8 cellular contexts compared by ENCODE assay signal in genomic region chr20:20837574-20838021, GRCh38.
DNase-seq lines count a peak whose midpoint lies in the region; ATAC-seq and TF ChIP-seq lines count a peak whose summit lies in the region.

No MANE protein-coding gene starts in this region.

- in situ Hi-C loops in transverse colon (cut with MboI; ENCODE audit: low pct_ligation_motif_present in 1 of 4, low pct_unique_long_range_greater_than_20kb in 1 of 4, low sequenced_read_pairs in 3 of 4), result loop anchor here in 1 of 4 donors (25.0 kb wide), 1 partner anchor 750 kb away; no protein-coding TSS in a partner anchor

- H3K27me3 ChIP-seq in A673 (replicated peaks; ENCODE audit: insufficient read depth, low read depth, low read length, poor library complexity) (no peaks in the 10 kb centered on the region), transverse colon (peaks cover 26% of the 10 kb centered on the region)

- 23 to 37% methylated on average over 13 to 19 of the region's 19 CpGs for WGBS in transverse colon (ENCODE audit: low coverage in 1 of 2), 2 donors

- no peak overlapping the region for H3K4me3 ChIP-seq in A673 (ENCODE audit: low read depth, low read length, poor library complexity, severe bottlenecking)
- no peak overlapping the region for H3K4me3 ChIP-seq in mucosa of descending colon
- H3K4me3 ChIP-seq in transverse colon, result peak overlapping the region in 1 of 4 donors; percentile 16

- CTCF ChIA-PET in A673 (lab: Charles Lee), result interaction anchor here (0.5 to 1.2 kb wide), 7 partner anchors 23 to 778 kb away, joined by 3 to 6 read pairs (median 4); no protein-coding TSS in a partner anchor

- TF ChIP-seq CTCF in A673 (conservative IDR thresholded peaks at IDR 0.05; ENCODE audit: low read depth, low read length), result peak; percentile 88
- TF ChIP-seq CTCF in VCaP (conservative IDR thresholded peaks at IDR 0.05), result peak; percentile 84
- TF ChIP-seq CTCF in mucosa of descending colon (IDR thresholded peaks at IDR 0.05), result no peak
- TF ChIP-seq CTCF in transverse colon (IDR thresholded peaks at IDR 0.05), result peak; percentile 54 to 62 (median 57)

- H3K9me3 ChIP-seq in A673 (ENCODE audit: low read depth, low read length, poor library complexity, severe bottlenecking) (no peaks in the 10 kb centered on the region), mucosa of descending colon (no peaks in the 10 kb centered on the region), transverse colon (no peaks in the 10 kb centered on the region)

- intact Hi-C loops in A673 (cut with micrococcal nuclease; ENCODE audit: unreplicated experiment), result loop anchor here (5.0 kb wide), 3 partner anchors 400 to 780 kb away; no protein-coding TSS in a partner anchor
- intact Hi-C loops in mucosa of descending colon (cut with DNase I, micrococcal nuclease), result loop anchor here in 1 of 2 donors (10.0 kb wide), 1 partner anchor 667 kb away; no protein-coding TSS in a partner anchor
- intact Hi-C loops in transverse colon (cut with DNase I; ENCODE audit: low total_unique reads), result no loop called here

- ATAC-seq in mucosa of descending colon, result peak; percentile 61
- no peak for ATAC-seq in HG03442 (IDR thresholded peaks at IDR 0.05; ENCODE audit: unreplicated experiment)

- POLR2A ChIA-PET in A673 (lab: Charles Lee; ENCODE audit: low non-redundant PET), result interaction anchor here (0.7 kb wide), 1 partner anchor 398 kb away, joined by 3 read pairs; no protein-coding TSS in a partner anchor

- no peak for TF ChIP-seq POLR2A in transverse colon (IDR thresholded peaks at IDR 0.05)

- peak; percentile 82 for DNase-seq in A673 (ENCODE audit: low spot score)
- peak; percentile 20 for DNase-seq in GM19238 (ENCODE audit: insufficient read length, low spot score)
- DNase-seq in NCI-H2171 (lab: John Stamatoyannopoulos, UW), result peak; percentile 48
- peak; percentile 54 for DNase-seq in epidermal melanocyte (ENCODE audit: insufficient read length, low spot score)
- DNase-seq in mucosa of descending colon, result peak in 2 of 3 donors; percentile 62 to 73
- DNase-seq in transverse colon, result peak; percentile 36

- no peaks in the 10 kb centered on the region for H3K4me1 ChIP-seq in A673 (ENCODE audit: insufficient read depth, low read length, poor library complexity, severe bottlenecking)
- H3K4me1 ChIP-seq in mucosa of descending colon (ENCODE audit: low read depth), result no peaks in the 10 kb centered on the region
- H3K4me1 ChIP-seq in transverse colon, result peaks cover 0 to 7% (median 0%) of the 10 kb centered on the region in 4 donors

- H3K27ac ChIP-seq in A673 (ENCODE audit: low read depth, low read length, poor library complexity, severe bottlenecking) (no peak overlapping the region), VCaP (no peak overlapping the region; the same call in 1 of the 2 replicates), transverse colon (no peak overlapping the region)

- BruUV-seq in A673 (replicated peaks; lab: Mats Ljungman, UMichigan), result no TSS peak

- no peak for TF ChIP-seq EP300 in transverse colon (IDR thresholded peaks at IDR 0.05; ENCODE audit: low read depth)

- H3K36me3 ChIP-seq in A673 (ENCODE audit: insufficient read depth, low read length, poor library complexity, severe bottlenecking) (no peaks in the 10 kb centered on the region), mucosa of descending colon (ENCODE audit: low read depth) (no peaks in the 10 kb centered on the region), transverse colon (no peaks in the 10 kb centered on the region)

Comparison
In these comparisons a context has a peak if more than half of its experiments do, and no peak if none do; other contexts are left out.
1. DNase-seq: peak in every context shown above with its lines; median percentile 82 in A673; 68 in mucosa of descending colon; 54 in epidermal melanocyte; 48 in NCI-H2171; 36 in transverse colon; 20 in GM19238.